In genomic region chr20:63980317-63980805, GRCh38 we compare ENCODE assay signal across 8 cellular contexts. TPM values are rescaled to one million over a fixed set of nuclear protein-coding genes. Genes with fewer than 3 reads are reported as not detected.
DNase-seq lines count a peak whose midpoint lies in the region; ATAC-seq and TF ChIP-seq lines count a peak whose summit lies in the region.

No MANE protein-coding gene starts in this region.

- DNase-seq in CD4-positive, CD25-positive, alpha-beta regulatory T cell = peak in 1 of 3 donors; percentile 45
- DNase-seq in PC-3 (no peak), colonic mucosa (no peak), GM03348 (ENCODE audit: low spot score) (no peak), HuH-7 (ENCODE audit: low spot score) (no peak)
- DNase-seq in naive thymus-derived CD4-positive, alpha-beta T cell = peak in 6 of 9 donors; percentile 23 to 44 (median 43)

- H3K27me3 Mint-ChIP-seq in CD4-positive, CD25-positive, alpha-beta regulatory T cell = no peaks in the 10 kb centered on the region
- no peaks in the 10 kb centered on the region for H3K27me3 Mint-ChIP-seq in naive thymus-derived CD4-positive, alpha-beta T cell

- H3K36me3 Mint-ChIP-seq in CD4-positive, CD25-positive, alpha-beta regulatory T cell = peaks cover 23% of the 10 kb centered on the region
- H3K36me3 Mint-ChIP-seq in naive thymus-derived CD4-positive, alpha-beta T cell = peaks cover 4 to 30% (median 20%) of the 10 kb centered on the region in 5 donors

- TF ChIP-seq CTCF in PC-3 (conservative IDR thresholded peaks at IDR 0.05; ENCODE audit: low read depth, low read length) (no peak), colonic mucosa (IDR thresholded peaks at IDR 0.05) (no peak)

- H4K20me1 ChIP-seq in PC-3 (ENCODE audit: low read length) = no peaks in the 10 kb centered on the region

- POLR2A ChIA-PET in PC-3 (lab: Charles Lee; ENCODE audit: unreplicated experiment) = interaction anchor here (0.5 to 0.7 kb wide), 6 partner anchors 21 to 460 kb away, joined by 3 to 7 read pairs (median 3); partner anchors contain the start of genes TCEA2 and TPD52L2
- POLR2A ChIA-PET in naive thymus-derived CD4-positive, alpha-beta T cell (lab: Charles Lee) = interaction anchor here (0.6 to 2.5 kb wide), 27 partner anchors 12 to 460 kb away, joined by 3 to 37 read pairs (median 4); partner anchors contain the start of genes DNAJC5, GMEB2, LIME1 and PPDPF

- H3K36me3 ChIP-seq in CD4-positive, CD25-positive, alpha-beta regulatory T cell (ENCODE audit: control insufficient read depth, insufficient read depth, low read length) = peaks cover 31% of the 10 kb centered on the region
- H3K36me3 ChIP-seq in PC-3 (ENCODE audit: low read depth, low read length) = peaks cover 13% of the 10 kb centered on the region; the same call in 1 of the 2 replicates
- no peaks in the 10 kb centered on the region for H3K36me3 ChIP-seq in colonic mucosa
- peaks cover 10 to 32% (median 15%) of the 10 kb centered on the region in 3 experiments for H3K36me3 ChIP-seq in naive thymus-derived CD4-positive, alpha-beta T cell (ENCODE audit: control insufficient read depth in 2 of 3, insufficient read depth in 3 of 3, low read length in 3 of 3)

- intact Hi-C loops in PC-3 (cut with micrococcal nuclease) (no loop called here), colonic mucosa (cut with DNase I) (loop anchor here (5.0 kb wide), 1 partner anchor 82 kb away; the partner anchor contains the start of gene TCEA2)
- intact Hi-C loops in naive thymus-derived CD4-positive, alpha-beta T cell (cut with micrococcal nuclease) = loop anchor here (1.0 to 5.0 kb wide), 9 partner anchors 24 to 460 kb away; partner anchors contain the start of genes PPDPF (in 1 of the 2) and UCKL1 (in 1 of the 2)

- H3K9me2 ChIP-seq in PC-3 (replicated peaks; ENCODE audit: low read length) = no peaks in the 10 kb centered on the region

- peaks cover 6 to 66% (median 47%) of the 10 kb centered on the region in 4 donors for H3K4me1 Mint-ChIP-seq in CD4-positive, CD25-positive, alpha-beta regulatory T cell
- H3K4me1 Mint-ChIP-seq in naive thymus-derived CD4-positive, alpha-beta T cell = peaks cover 58 to 77% (median 68%) of the 10 kb centered on the region in 7 donors

- BruUV-seq in PC-3 (replicated peaks; lab: Mats Ljungman, UMichigan) = TSS peak; percentile 40

- H3K4me3 ChIP-seq in CD4-positive, CD25-positive, alpha-beta regulatory T cell (ENCODE audit: low read depth, low read length) = peak overlapping the region; percentile 68
- peak overlapping the region; percentile 99 for H3K4me3 ChIP-seq in PC-3 (ENCODE audit: low read length)
- peak overlapping the region; percentile 79 for H3K4me3 ChIP-seq in colonic mucosa
- H3K4me3 ChIP-seq in naive thymus-derived CD4-positive, alpha-beta T cell (ENCODE audit: low read length) = peak overlapping the region; percentile 78

- CTCF ChIA-PET in PC-3 (lab: Charles Lee) = interaction anchor here (0.6 to 1.7 kb wide), 5 partner anchors 58 to 442 kb away, joined by 3 to 6 read pairs (median 3); no protein-coding TSS in a partner anchor
- CTCF ChIA-PET in naive thymus-derived CD4-positive, alpha-beta T cell (lab: Charles Lee) = interaction anchor here (0.8 to 2.3 kb wide), 16 partner anchors 11 to 272 kb away, joined by 3 to 27 read pairs (median 4); partner anchors contain the start of genes ARFRP1 and ZGPAT

- H3K79me2 ChIP-seq in PC-3 (ENCODE audit: low read length) = peaks cover 33% of the 10 kb centered on the region

- no peaks in the 10 kb centered on the region for H3K9me3 ChIP-seq in CD4-positive, CD25-positive, alpha-beta regulatory T cell (ENCODE audit: control insufficient read depth in 2 of 2, low read length in 2 of 2)
- no peaks in the 10 kb centered on the region for H3K9me3 ChIP-seq in PC-3 (ENCODE audit: low read length)
- H3K9me3 ChIP-seq in colonic mucosa = no peaks in the 10 kb centered on the region
- H3K9me3 ChIP-seq in naive thymus-derived CD4-positive, alpha-beta T cell (ENCODE audit: control insufficient read depth in 2 of 3, low read length in 3 of 3) = no peaks in the 10 kb centered on the region

- H3K9me3 Mint-ChIP-seq in CD4-positive, CD25-positive, alpha-beta regulatory T cell = no peaks in the 10 kb centered on the region
- peaks cover 0 to 5% (median 0%) of the 10 kb centered on the region in 11 donors for H3K9me3 Mint-ChIP-seq in naive thymus-derived CD4-positive, alpha-beta T cell

- H3K4me2 ChIP-seq in PC-3 (ENCODE audit: low read length) = peak overlapping the region; percentile 96

- H3K27ac ChIP-seq in CD4-positive, CD25-positive, alpha-beta regulatory T cell (ENCODE audit: insufficient read depth, low read length, poor library complexity, severe bottlenecking) = peak overlapping the region; percentile 93
- H3K27ac ChIP-seq in PC-3 (ENCODE audit: low read length) = peak overlapping the region; percentile 24
- peak overlapping the region; percentile 70 for H3K27ac ChIP-seq in colonic mucosa
- H3K27ac ChIP-seq in naive thymus-derived CD4-positive, alpha-beta T cell (ENCODE audit: low read depth, low read length) = peak overlapping the region; percentile 95

- peak overlapping the region; percentile 90 to 98 (median 94) for H3K4me3 Mint-ChIP-seq in CD4-positive, CD25-positive, alpha-beta regulatory T cell
- H3K4me3 Mint-ChIP-seq in naive thymus-derived CD4-positive, alpha-beta T cell = peak overlapping the region; percentile 88 to 97 (median 95)

- peak overlapping the region; percentile 79 for H2AFZ ChIP-seq in PC-3 (ENCODE audit: low read length)

- peak; percentile 22 to 28 for ATAC-seq in CD4-positive, CD25-positive, alpha-beta regulatory T cell (ENCODE audit: low read depth in 2 of 2)
- ATAC-seq in GM21737 (IDR thresholded peaks at IDR 0.05; ENCODE audit: unreplicated experiment) (peak; percentile 4), PC-3 (peak; percentile 5), HG03108 (IDR thresholded peaks at IDR 0.05; ENCODE audit: unreplicated experiment) (no peak)
- peak; percentile 42 for ATAC-seq in naive thymus-derived CD4-positive, alpha-beta T cell

- peak overlapping the region; percentile 93 for H3K9ac ChIP-seq in PC-3 (ENCODE audit: low read length)
- peak overlapping the region; percentile 28 to 82 for H3K9ac ChIP-seq in colonic mucosa (ENCODE audit: low read depth in 2 of 2, low read length in 2 of 2)

- peaks cover 3% of the 10 kb centered on the region for H3F3A ChIP-seq in PC-3 (ENCODE audit: low read length, unreplicated experiment)

- peaks cover 55% of the 10 kb centered on the region for H3K4me1 ChIP-seq in CD4-positive, CD25-positive, alpha-beta regulatory T cell (ENCODE audit: control insufficient read depth, insufficient read depth, low read length, poor library complexity, severe bottlenecking)
- H3K4me1 ChIP-seq in PC-3 (ENCODE audit: insufficient read depth, low read length) (peaks cover 28% of the 10 kb centered on the region), colonic mucosa (peaks cover 23% of the 10 kb centered on the region)
- peaks cover 34 to 47% of the 10 kb centered on the region in 2 donors for H3K4me1 ChIP-seq in naive thymus-derived CD4-positive, alpha-beta T cell (ENCODE audit: control insufficient read depth in 2 of 2, insufficient read depth in 2 of 2, low read length in 2 of 2)

- peak overlapping the region; percentile 91 to 94 (median 93) for H3K27ac Mint-ChIP-seq in CD4-positive, CD25-positive, alpha-beta regulatory T cell
- peak overlapping the region; percentile 87 to 99 (median 96) for H3K27ac Mint-ChIP-seq in naive thymus-derived CD4-positive, alpha-beta T cell

- H3K27me3 ChIP-seq in CD4-positive, CD25-positive, alpha-beta regulatory T cell (ENCODE audit: control insufficient read depth, insufficient read depth, low read length) = no peaks in the 10 kb centered on the region
- H3K27me3 ChIP-seq in PC-3 (ENCODE audit: low read length) (no peaks in the 10 kb centered on the region), colonic mucosa (no peaks in the 10 kb centered on the region)
- H3K27me3 ChIP-seq in naive thymus-derived CD4-positive, alpha-beta T cell (ENCODE audit: control insufficient read depth in 2 of 2, insufficient read depth in 2 of 2, low read length in 2 of 2) = no peaks in the 10 kb centered on the region

RNA-seq across cellular contexts. Expression of gene PRPF6, which starts 0.6 kb away (rescaled TPM):
- total RNA-seq in CD4-positive, CD25-positive, alpha-beta regulatory T cell = 61.8 TPM
- 10 to 100 TPM; 76.8 to 85.3 (median 80.1) TPM for polyA plus RNA-seq in CD4-positive, CD25-positive, alpha-beta regulatory T cell
- total RNA-seq in PC-3 (2014; rRNA removed) (67.1 and 87.2 TPM in 2 replicates), colonic mucosa (10 to 100 TPM; 53.0 to 68.6 TPM)
- total RNA-seq in naive thymus-derived CD4-positive, alpha-beta T cell = 10 to 100 TPM; 71.2 to 95.8 (median 82.9) TPM
- polyA plus RNA-seq in naive thymus-derived CD4-positive, alpha-beta T cell = 100 to 1,000 TPM in 1 of 2 donors, 10 to 100 TPM in 1; 86.9 to 127 TPM

RNA-seq across cellular contexts. Expression of gene SAMD10, which starts 0.9 kb away (rescaled TPM):
- 14.3 TPM for total RNA-seq in CD4-positive, CD25-positive, alpha-beta regulatory T cell
- 1 to 10 TPM; 5.9 to 8.3 (median 7.2) TPM for polyA plus RNA-seq in CD4-positive, CD25-positive, alpha-beta regulatory T cell
- total RNA-seq in PC-3 (2014; rRNA removed) = 7.4 and 13.4 TPM in 2 replicates
- total RNA-seq in colonic mucosa = 1 to 10 TPM; 6.1 to 6.4 TPM
- 10 to 100 TPM; 10.2 to 37.8 (median 22.7) TPM for total RNA-seq in naive thymus-derived CD4-positive, alpha-beta T cell
- polyA plus RNA-seq in naive thymus-derived CD4-positive, alpha-beta T cell = 10 to 100 TPM; 11.5 to 14.2 TPM

RNA-seq across cellular contexts. Expression of gene ZNF512B, which starts 10.6 kb away (rescaled TPM):
- 21.2 TPM for total RNA-seq in CD4-positive, CD25-positive, alpha-beta regulatory T cell
- polyA plus RNA-seq in CD4-positive, CD25-positive, alpha-beta regulatory T cell = under 1 TPM; 0.41 to 0.47 (median 0.45) TPM
- total RNA-seq in PC-3 (2014; rRNA removed) = 18.0 and 24.1 TPM in 2 replicates
- total RNA-seq in colonic mucosa = 1 to 10 TPM; 1.9 TPM
- total RNA-seq in naive thymus-derived CD4-positive, alpha-beta T cell = 10 to 100 TPM; 17.7 to 29.8 (median 26.3) TPM
- 1 to 10 TPM; 1.1 to 2.4 TPM for polyA plus RNA-seq in naive thymus-derived CD4-positive, alpha-beta T cell

RNA-seq across cellular contexts. Expression of gene UCKL1, which starts 24.1 kb away (rescaled TPM):
- 43.0 TPM for total RNA-seq in CD4-positive, CD25-positive, alpha-beta regulatory T cell
- polyA plus RNA-seq in CD4-positive, CD25-positive, alpha-beta regulatory T cell = 10 to 100 TPM; 25.1 to 35.7 (median 31.6) TPM
- total RNA-seq in PC-3 (2014; rRNA removed) (37.2 and 47.4 TPM in 2 replicates), colonic mucosa (10 to 100 TPM; 33.6 to 49.5 TPM)
- total RNA-seq in naive thymus-derived CD4-positive, alpha-beta T cell = 10 to 100 TPM; 42.0 to 49.0 (median 46.6) TPM
- polyA plus RNA-seq in naive thymus-derived CD4-positive, alpha-beta T cell = 10 to 100 TPM; 20.5 to 33.0 TPM

RNA-seq across cellular contexts. Expression of gene C20orf204, which starts 55.6 kb away (rescaled TPM):
- 6.0 TPM for total RNA-seq in CD4-positive, CD25-positive, alpha-beta regulatory T cell
- polyA plus RNA-seq in CD4-positive, CD25-positive, alpha-beta regulatory T cell = 1 to 10 TPM in 1 of 4 donors, under 1 TPM in 2, not detected in 1; 0.89 to 1.4 (median 0.91) TPM
- total RNA-seq in PC-3 (2014; rRNA removed) (2.1 and 3.4 TPM in 2 replicates), colonic mucosa (1 to 10 TPM in 1 of 2 donors, under 1 TPM in 1; 0.29 to 3.3 TPM)
- total RNA-seq in naive thymus-derived CD4-positive, alpha-beta T cell = 10 to 100 TPM in 3 of 5 experiments, 1 to 10 TPM in 2; 4.7 to 24.6 (median 12.5) TPM
- polyA plus RNA-seq in naive thymus-derived CD4-positive, alpha-beta T cell = under 1 TPM in 1 of 2 donors, not detected in 1; 0.39 TPM

Comparison
In these comparisons a context has a peak if more than half of its experiments do, and no peak if none do; other contexts are left out.
1. DNase-seq: peak in naive thymus-derived CD4-positive, alpha-beta T cell (6 of 9); none in PC-3 (single experiment), colonic mucosa (single experiment), GM03348 (single experiment) and HuH-7 (single experiment).
2. H3K27ac ChIP-seq: peak in every context shown above with its lines; median percentile 95 in naive thymus-derived CD4-positive, alpha-beta T cell; 93 in CD4-positive, CD25-positive, alpha-beta regulatory T cell; 70 in colonic mucosa; 24 in PC-3.
3. Peak in every context shown above with its lines, with median percentiles within 50 percentile points of each other: H3K4me3 ChIP-seq.